Comparison of ENCODE assay signal across 8 cellular contexts in genomic region chr19:12782424-12783225, GRCh38. TPM values are rescaled to one million over a fixed set of nuclear protein-coding genes. Genes with fewer than 3 reads are reported as not detected.
DNase-seq lines count a peak whose midpoint lies in the region; ATAC-seq, FAIRE-seq and TF ChIP-seq lines count a peak whose summit lies in the region.

No MANE protein-coding gene starts in this region.

- H3K27ac ChIP-seq in HUES6 (ENCODE audit: low read depth, low read length) (peak overlapping the region; percentile 79; the same call in 1 of the 2 replicates), RWPE2 (ENCODE audit: poor library complexity, severe bottlenecking) (peak overlapping the region; percentile 99), neutrophil (peak overlapping the region; percentile 100), subcutaneous abdominal adipose tissue (ENCODE audit: low read depth, low read length) (peak overlapping the region; percentile 100)

- peak; percentile 17; the same call in 2 of the 3 replicates for ATAC-seq in RWPE2 (ENCODE audit: low read depth)

- H3K4me3 ChIP-seq in HUES6 (ENCODE audit: low read depth, low read length) (peak overlapping the region; percentile 64), RWPE2 (ENCODE audit: severe bottlenecking) (peak overlapping the region; percentile 30), neutrophil (ENCODE audit: low read depth in 1 of 2, low read length in 1 of 2) (peak overlapping the region; percentile 63 to 64), subcutaneous abdominal adipose tissue (ENCODE audit: low read depth in 1 of 5, low read length in 5 of 5) (peak overlapping the region; percentile 53 to 88 (median 64))

- DNase-seq in SIG-M5 treated with dmso at 0.1 percent for 504 hours (lab: John Stamatoyannopoulos, UW; ENCODE audit: unreplicated experiment) (peak; percentile 62), SIG-M5 (lab: John Stamatoyannopoulos, UW) (no peak), RWPE2 (ENCODE audit: low spot score) (no peak), activated gamma-delta T cell treated with Interleukin-2 at 50 U/mL for 16 hours (peak; percentile 92), frontal cortex (ENCODE audit: low spot score in 2 of 2) (peak; percentile 81 to 85)

- peaks cover 35% of the 10 kb centered on the region for H3K4me1 ChIP-seq in HUES6 (ENCODE audit: control insufficient read depth, insufficient read depth, low read length)
- H3K4me1 ChIP-seq in RWPE2 (ENCODE audit: insufficient read depth, poor library complexity, severe bottlenecking), result peaks cover 46% of the 10 kb centered on the region
- H3K4me1 ChIP-seq in neutrophil (ENCODE audit: control insufficient read depth in 1 of 2, insufficient read depth in 1 of 2, low read depth in 1 of 2, low read length in 1 of 2), result peaks cover 90 to 91% of the 10 kb centered on the region in 2 experiments
- H3K4me1 ChIP-seq in subcutaneous abdominal adipose tissue (ENCODE audit: control insufficient read depth in 5 of 5, insufficient read depth in 5 of 5, low read length in 5 of 5), result peaks cover 21 to 84% (median 65%) of the 10 kb centered on the region in 5 donors

- TF ChIP-seq CTCF in RWPE2 (IDR thresholded peaks at IDR 0.05; ENCODE audit: poor library complexity, severe bottlenecking) (no peak), neutrophil (IDR thresholded peaks at IDR 0.05) (peak; percentile 51)

- FAIRE-seq in frontal cortex (lab: Jason Lieb, UNC), result no peak

- no peaks in the 10 kb centered on the region for H3K36me3 ChIP-seq in HUES6 (ENCODE audit: control insufficient read depth, insufficient read depth, low read length)
- no peaks in the 10 kb centered on the region for H3K36me3 ChIP-seq in RWPE2 (ENCODE audit: low read depth)
- H3K36me3 ChIP-seq in neutrophil, result no peaks in the 10 kb centered on the region
- no peaks in the 10 kb centered on the region for H3K36me3 ChIP-seq in subcutaneous abdominal adipose tissue (ENCODE audit: control insufficient read depth in 5 of 5, insufficient read depth in 5 of 5, low read length in 5 of 5)

- H3K27me3 ChIP-seq in HUES6 (ENCODE audit: control insufficient read depth, insufficient read depth, low read length), result no peaks in the 10 kb centered on the region
- no peaks in the 10 kb centered on the region for H3K27me3 ChIP-seq in RWPE2 (ENCODE audit: insufficient read depth, poor library complexity, severe bottlenecking)
- no peaks in the 10 kb centered on the region for H3K27me3 ChIP-seq in neutrophil
- peaks cover 0 to 3% (median 0%) of the 10 kb centered on the region in 5 donors for H3K27me3 ChIP-seq in subcutaneous abdominal adipose tissue (ENCODE audit: control insufficient read depth in 5 of 5, insufficient read depth in 4 of 5, low read length in 5 of 5)

- peak overlapping the region; percentile 63 for H3K9ac ChIP-seq in HUES6 (ENCODE audit: low read length)
- H3K9ac ChIP-seq in subcutaneous abdominal adipose tissue (ENCODE audit: low read length in 5 of 5), result peak overlapping the region; percentile 6 to 82 (median 72)

- H3K9me3 ChIP-seq in HUES6 (ENCODE audit: control insufficient read depth, insufficient read depth, low read depth, low read length) (no peaks in the 10 kb centered on the region), RWPE2 (ENCODE audit: severe bottlenecking) (no peaks in the 10 kb centered on the region), neutrophil (no peaks in the 10 kb centered on the region), subcutaneous abdominal adipose tissue (ENCODE audit: control insufficient read depth in 5 of 5, low read length in 5 of 5) (no peaks in the 10 kb centered on the region)

RNA-seq across cellular contexts. Expression of gene HOOK2, which starts 7.3 kb away (rescaled TPM):
- 14.3 TPM for total RNA-seq in frontal cortex

RNA-seq across cellular contexts. Expression of gene JUNB, which starts 8.7 kb away (rescaled TPM):
- total RNA-seq in frontal cortex, result 16.3 TPM

RNA-seq across cellular contexts. Expression of gene PRDX2, which starts 19.0 kb away (rescaled TPM):
- total RNA-seq in frontal cortex, result 208 TPM

RNA-seq across cellular contexts. Expression of gene THSD8, which starts 19.2 kb away (rescaled TPM):
- total RNA-seq in frontal cortex, result 0.82 TPM

RNA-seq across cellular contexts. Expression of gene RNASEH2A, which starts 23.8 kb away (rescaled TPM):
- total RNA-seq in frontal cortex, result 15.9 TPM

Comparison
In these comparisons a context has a peak if more than half of its experiments do, and no peak if none do; other contexts are left out.
1. DNase-seq: peak in SIG-M5 treated with dmso at 0.1 percent for 504 hours (single experiment), activated gamma-delta T cell treated with Interleukin-2 at 50 U/mL for 16 hours (single experiment) and frontal cortex (2 of 2); none in SIG-M5 (single experiment) and RWPE2 (single experiment).
2. Peak in every context shown above with its lines, with median percentiles within 50 percentile points of each other: H3K27ac ChIP-seq and H3K4me3 ChIP-seq.